ENCODE assay signal across 22 cellular contexts in genomic region chr5:150530423-150530822, GRCh38. TPM values are rescaled to one million over a fixed set of nuclear protein-coding genes. Genes with fewer than 3 reads are reported as not detected.
DNase-seq lines count a peak whose midpoint lies in the region; ATAC-seq, FAIRE-seq and TF ChIP-seq lines count a peak whose summit lies in the region.
"Had no signal": no experiment of that assay in that cellular context is flagged by ENCODE, and none has a peak within 500 bp of the region (broad histone marks: within the 10 kb centered on the region; RNA-seq: fewer than 3 reads in every experiment).

No MANE protein-coding gene starts in this region.

- CTCF ChIA-PET in mammary epithelial cell (lab: Charles Lee; ENCODE audit: low non-redundant PET): no interaction called here

- TF ChIP-seq CTCF in breast epithelium (IDR thresholded peaks at IDR 0.05) (no peak), mammary epithelial cell (conservative IDR thresholded peaks at IDR 0.05 in 1 of 2, IDR thresholded peaks at IDR 0.05 in 1 of 2; ENCODE audit: extremely low read depth in 1 of 2, insufficient read depth in 1 of 2, low read depth in 1 of 2, low read length in 2 of 2) (no peak), astrocyte (IDR thresholded peaks at IDR 0.05; ENCODE audit: insufficient read depth, low read depth, low read length) (no peak), upper lobe of right lung (IDR thresholded peaks at IDR 0.05) (no peak)

- H3K9me3 Mint-ChIP-seq in astrocyte (ENCODE audit: unreplicated experiment): no peaks in the 10 kb centered on the region

- H3K27ac ChIP-seq in breast epithelium (peak overlapping the region; percentile 52 to 58), mammary epithelial cell (ENCODE audit: insufficient read depth, low read depth, low read length) (no peak overlapping the region), astrocyte (ENCODE audit: low read depth, low read length) (no peak overlapping the region), mesendoderm (ENCODE audit: low read depth, low read length) (no peak overlapping the region), upper lobe of right lung (peak overlapping the region; percentile 66)
- H3K27ac ChIP-seq: 22Rv1, C4-2B had no signal

- no peaks in the 10 kb centered on the region for H3K27me3 ChIP-seq in breast epithelium
- no peaks in the 10 kb centered on the region for H3K27me3 ChIP-seq in mammary epithelial cell (ENCODE audit: insufficient read depth, low read length)
- no peaks in the 10 kb centered on the region for H3K27me3 ChIP-seq in astrocyte (ENCODE audit: insufficient read depth, low read length)
- no peaks in the 10 kb centered on the region for H3K27me3 ChIP-seq in mesendoderm (ENCODE audit: insufficient read depth, low read length, poor library complexity)
- no peaks in the 10 kb centered on the region for H3K27me3 ChIP-seq in upper lobe of right lung

- 82% methylated on average over 3 of the region's 3 CpGs for WGBS in mammary epithelial cell (ENCODE audit: low coverage, missing lambda C conversion rate)
- WGBS in mesendoderm (ENCODE audit: extremely low coverage, insufficient coverage, low lambda C conversion rate): no CpG with 5 or more reads among the region's 3 CpGs

- intact Hi-C loops in breast epithelium (cut with DNase I; ENCODE audit: low total_unique reads) (no loop called here), mammary epithelial cell (cut with micrococcal nuclease) (no loop called here), upper lobe of right lung (cut with DNase I) (no loop called here)

- dilution Hi-C loops in mammary epithelial cell (cut with HindIII; ENCODE audit: low sequenced_read_pairs): no loop called here

- H4K8ac ChIP-seq in mesendoderm (ENCODE audit: low read depth, low read length): no peak overlapping the region

- peaks cover 31% of the 10 kb centered on the region for H3K4me1 Mint-ChIP-seq in astrocyte (ENCODE audit: low read depth, unreplicated experiment)

- peaks cover 20% of the 10 kb centered on the region for H3K79me1 ChIP-seq in mesendoderm (ENCODE audit: low read length)

- H3K56ac ChIP-seq in mesendoderm (ENCODE audit: low read length): no peak overlapping the region

- H2BK5ac ChIP-seq in mesendoderm (ENCODE audit: low read length): no peak overlapping the region

- H4K5ac ChIP-seq in mesendoderm (ENCODE audit: low read length): no peak overlapping the region

- H3K36me3 Mint-ChIP-seq in astrocyte (ENCODE audit: low read depth, unreplicated experiment): peaks cover 18% of the 10 kb centered on the region

- H3K4me1 ChIP-seq in breast epithelium: no peaks in the 10 kb centered on the region
- peaks cover 18% of the 10 kb centered on the region for H3K4me1 ChIP-seq in mammary epithelial cell (ENCODE audit: insufficient read depth, low read length)
- H3K4me1 ChIP-seq in astrocyte (ENCODE audit: insufficient read depth, low read length): no peaks in the 10 kb centered on the region
- H3K4me1 ChIP-seq in mesendoderm (ENCODE audit: control insufficient read depth, low read depth, low read length): peaks cover 6% of the 10 kb centered on the region
- H3K4me1 ChIP-seq in upper lobe of right lung: peaks cover 6% of the 10 kb centered on the region

- H3K18ac ChIP-seq in mesendoderm (ENCODE audit: low read length): peak overlapping the region; percentile 61

- no peak overlapping the region for H3K4me2 ChIP-seq in mammary epithelial cell (ENCODE audit: insufficient read depth, low read depth, low read length)
- H3K4me2 ChIP-seq in astrocyte (ENCODE audit: low read length): no peak overlapping the region
- no peak overlapping the region for H3K4me2 ChIP-seq in mesendoderm (ENCODE audit: low read length)

- no peak overlapping the region for H2BK15ac ChIP-seq in mesendoderm (replicated peaks; ENCODE audit: low read depth)

- ATAC-seq in upper lobe of right lung (no peak), HG03457 (IDR thresholded peaks at IDR 0.05; ENCODE audit: unreplicated experiment) (no peak)
- ATAC-seq: SK-N-SH treated with all-trans-retinoic acid at 6 μM for 48 hours had no signal

- H3K9me3 ChIP-seq in breast epithelium (no peaks in the 10 kb centered on the region), mammary epithelial cell (replicated peaks; ENCODE audit: insufficient read depth, low read length) (no peaks in the 10 kb centered on the region), astrocyte (ENCODE audit: insufficient read depth, low read depth, low read length) (no peaks in the 10 kb centered on the region), upper lobe of right lung (no peaks in the 10 kb centered on the region)

- H3K27ac Mint-ChIP-seq in astrocyte (ENCODE audit: unreplicated experiment): peak overlapping the region; percentile 50

- H3K9ac ChIP-seq in mammary epithelial cell (ENCODE audit: insufficient read depth, low read length) (no peak overlapping the region), astrocyte (ENCODE audit: low read length) (no peak overlapping the region), mesendoderm (ENCODE audit: low read length) (peak overlapping the region; percentile 1)

- no TSS peak for BruUV-seq in mammary epithelial cell (replicated peaks; lab: Mats Ljungman, UMichigan)

- no peaks in the 10 kb centered on the region for H3K27me3 Mint-ChIP-seq in astrocyte (ENCODE audit: low read depth, unreplicated experiment)

- H4K20me1 ChIP-seq in mammary epithelial cell (ENCODE audit: insufficient read depth, low read length) (peaks cover 4% of the 10 kb centered on the region), astrocyte (ENCODE audit: insufficient read depth, low read length) (peaks cover 87% of the 10 kb centered on the region)

- TF ChIP-seq POLR2A in breast epithelium (IDR thresholded peaks at IDR 0.05): no peak

- FAIRE-seq in astrocyte (lab: Jason Lieb, UNC): no peak
- FAIRE-seq: HTR-8/SVneo, RCC 7860 had no signal

- H3K79me2 ChIP-seq in mammary epithelial cell (ENCODE audit: insufficient read depth, low read length): peaks cover 58% of the 10 kb centered on the region
- peaks cover 94% of the 10 kb centered on the region for H3K79me2 ChIP-seq in astrocyte (ENCODE audit: insufficient read depth, low read length)
- H3K79me2 ChIP-seq in mesendoderm (ENCODE audit: control insufficient read depth, insufficient read depth, low read length): peaks cover 15% of the 10 kb centered on the region

- H3K4me3 Mint-ChIP-seq in astrocyte (ENCODE audit: unreplicated experiment): no peak overlapping the region

- DNase-seq in breast epithelium (ENCODE audit: low spot score in 2 of 2) (no peak), mammary epithelial cell (no peak), astrocyte (ENCODE audit: low read depth) (no peak), mesendoderm (no peak), upper lobe of right lung (no peak), NCI-H146 (lab: John Stamatoyannopoulos, UW) (no peak), NCI-H2107 treated with DMSO at 0.1 percent for 48 hours (lab: John Stamatoyannopoulos, UW; ENCODE audit: unreplicated experiment) (no peak)
- DNase-seq: AML-193, DND-41, H7, MM.1S, NCI-H1092 treated with DMSO at 0.1 percent for 48 hours, NCI-H2081 treated with DMSO at 0.1 percent for 48 hours, NCI-H510A, NCI-H774, SIG-M5 had no signal

- no peak overlapping the region for H2AFZ ChIP-seq in mammary epithelial cell (ENCODE audit: low read depth, low read length)
- no peak overlapping the region for H2AFZ ChIP-seq in astrocyte (ENCODE audit: low read depth, low read length)

- H3K4ac ChIP-seq in mesendoderm (ENCODE audit: low read depth, low read length): no peak overlapping the region

- H3K36me3 ChIP-seq in breast epithelium (no peaks in the 10 kb centered on the region), mammary epithelial cell (ENCODE audit: insufficient read depth, low read length) (peaks cover 14% of the 10 kb centered on the region), astrocyte (ENCODE audit: insufficient read depth, low read length) (peaks cover 41% of the 10 kb centered on the region), mesendoderm (ENCODE audit: control insufficient read depth, insufficient read depth, low read length) (peaks cover 9% of the 10 kb centered on the region), upper lobe of right lung (peaks cover 61% of the 10 kb centered on the region)

- no peak overlapping the region for H3K4me3 ChIP-seq in breast epithelium
- H3K4me3 ChIP-seq in mammary epithelial cell (replicated peaks in 1 of 3; ENCODE audit: insufficient read depth in 1 of 3, low read depth in 2 of 3, low read length in 3 of 3): no peak overlapping the region
- no peak overlapping the region for H3K4me3 ChIP-seq in astrocyte (ENCODE audit: insufficient read depth, low read depth, low read length)
- no peak overlapping the region for H3K4me3 ChIP-seq in mesendoderm (ENCODE audit: low read length)
- no peak overlapping the region for H3K4me3 ChIP-seq in upper lobe of right lung

- H2AK5ac ChIP-seq in mesendoderm (ENCODE audit: low read length): no peak overlapping the region

- H3K23ac ChIP-seq in mesendoderm (ENCODE audit: low read length): no peak overlapping the region

- peak overlapping the region; percentile 33 for H2BK120ac ChIP-seq in mesendoderm (ENCODE audit: low read depth, low read length)

- in situ Hi-C loops in mammary epithelial cell (cut with MboI; ENCODE audit: low sequenced_read_pairs in 2 of 2): no loop called here

RNA-seq across cellular contexts. Expression of gene NDST1, which starts 22.5 kb away (rescaled TPM):
- total RNA-seq in breast epithelium (10 to 100 TPM; 46.7 to 92.3 (median 74.1) TPM), mammary epithelial cell (100 to 1,000 TPM; 114 to 128 TPM), astrocyte (293 and 321 TPM in 2 replicates), upper lobe of right lung (143 TPM)
- polyA plus RNA-seq in mammary epithelial cell: 43.2 TPM
- polyA minus RNA-seq in mammary epithelial cell: 101 TPM
- polyA plus RNA-seq in mesendoderm (2013, experiment 1 of 2): 36.0 TPM
- 34.9 TPM for polyA plus RNA-seq in mesendoderm (2013, experiment 2 of 2)

Comparison
In these comparisons a context has a peak if more than half of its experiments do, and no peak if none do; other contexts are left out.
1. H3K27ac ChIP-seq: peak in breast epithelium (2 of 2) and upper lobe of right lung (single experiment); none in mammary epithelial cell (single experiment), astrocyte (single experiment) and mesendoderm (single experiment).